In genomic region chr15:77012868-77013267, GRCh38 we compare ENCODE assay signal across 1 cellular context.
TF ChIP-seq lines count a peak whose summit lies in the region.

No MANE protein-coding gene starts in this region.

TF ChIP-seq in GM12878, 131 proteins besides CTCF, POLR2A, EP300 and RAD21:
- TF ChIP-seq ZNF687 (IDR thresholded peaks at IDR 0.05): peak; percentile 53; the same call in 1 of the 2 replicates
- peak; percentile 58; the same call in 1 of the 2 replicates for TF ChIP-seq RUNX3 (IDR thresholded peaks at IDR 0.05; ENCODE audit: low read length)
- TF ChIP-seq MTA2 (IDR thresholded peaks at IDR 0.05; ENCODE audit: low read depth): 0 out of 2 replicates have a peak, but pooled peaks have one; percentile 7
- TF ChIP-seq CEBPZ (IDR thresholded peaks at IDR 0.05; ENCODE audit: low read depth, low read length): no peak
- no peak for TF ChIP-seq BACH1 (IDR thresholded peaks at IDR 0.05; ENCODE audit: borderline replicate concordance)
TF ChIP-seq in GM12878: peak in this region for 3.
